Comparison of ENCODE assay signal across 11 cellular contexts in the genomic region with DNA sequence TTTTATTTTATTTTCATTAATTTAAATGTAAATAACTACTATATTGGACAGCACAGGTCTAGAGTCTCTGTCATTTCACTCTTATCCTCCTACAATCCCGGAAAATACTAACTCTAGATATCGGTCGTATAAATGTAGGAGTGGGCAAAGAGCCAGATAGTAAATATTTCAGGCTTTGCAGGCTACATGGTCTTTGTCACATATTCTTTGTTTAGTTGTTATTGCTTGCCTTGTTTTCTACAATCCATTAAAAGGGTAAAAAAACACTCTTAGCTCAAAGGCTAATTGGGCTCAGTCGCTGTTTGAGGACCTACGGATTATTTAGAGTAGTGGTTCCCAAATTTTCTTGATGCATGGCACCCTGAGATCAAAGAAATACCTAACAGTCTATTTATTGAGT. TPM values are rescaled to one million over a fixed set of nuclear protein-coding genes. Genes with fewer than 3 reads are reported as not detected.
DNase-seq lines count a peak whose midpoint lies in the region; ATAC-seq and TF ChIP-seq lines count a peak whose summit lies in the region.
"Had no signal": no experiment of that assay in that cellular context is flagged by ENCODE, and none has a peak within 500 bp of the region (broad histone marks: within the 10 kb centered on the region; RNA-seq: fewer than 3 reads in every experiment).

No MANE protein-coding gene starts in this region.

- H3K9me2 ChIP-seq in SK-N-SH: no peaks in the 10 kb centered on the region

- 51% methylated on average over 5 of the region's 5 CpGs for WGBS in SK-N-SH (ENCODE audit: low lambda C conversion rate)
- no CpG with 5 or more reads among the region's 5 CpGs for WGBS in mesodermal cell (ENCODE audit: insufficient coverage in 2 of 2), 2 experiments

- no peak overlapping the region for H3K27ac ChIP-seq in SK-N-SH (ENCODE audit: low read depth in 2 of 2, low read length in 1 of 2)
- no peak overlapping the region for H3K27ac ChIP-seq in HUES48 (ENCODE audit: low read depth, low read length)
- H3K27ac ChIP-seq in RWPE2 (ENCODE audit: poor library complexity, severe bottlenecking): no peak overlapping the region
- H3K27ac ChIP-seq in mesodermal cell (ENCODE audit: low read depth, low read length, severe bottlenecking): no peak overlapping the region
- no peak overlapping the region for H3K27ac ChIP-seq in foreskin keratinocyte
- H3K27ac ChIP-seq: left ventricle myocardium inferior, uterus had no signal

- no peak for ATAC-seq in SK-N-SH treated with all-trans-retinoic acid at 6 μM for 48 hours
- no peak for ATAC-seq in RWPE2 (ENCODE audit: low read depth)
- ATAC-seq in foreskin keratinocyte: no peak
- no peak for ATAC-seq in mucosa of descending colon

- H3K4me1 ChIP-seq in SK-N-SH (ENCODE audit: control insufficient read depth in 1 of 2, insufficient read depth in 2 of 2, low read depth in 1 of 2, low read length in 1 of 2) (no peaks in the 10 kb centered on the region), HUES48 (ENCODE audit: control insufficient read depth, insufficient read depth, low read length) (peaks cover 4% of the 10 kb centered on the region; the same call in 1 of the 2 replicates), RWPE2 (ENCODE audit: insufficient read depth, poor library complexity, severe bottlenecking) (peaks cover 16% of the 10 kb centered on the region), mesodermal cell (ENCODE audit: control insufficient read depth, insufficient read depth, low read length, poor library complexity, severe bottlenecking) (peaks cover 5% of the 10 kb centered on the region), foreskin keratinocyte (peaks cover 5% of the 10 kb centered on the region), mucosa of descending colon (ENCODE audit: low read depth) (no peaks in the 10 kb centered on the region)

- TF ChIP-seq CTCF in SK-N-SH (IDR thresholded peaks at IDR 0.05): no peak
- TF ChIP-seq CTCF in RWPE2 (IDR thresholded peaks at IDR 0.05; ENCODE audit: poor library complexity, severe bottlenecking): no peak
- TF ChIP-seq CTCF in foreskin keratinocyte (conservative IDR thresholded peaks at IDR 0.05): no peak
- TF ChIP-seq CTCF in mucosa of descending colon (IDR thresholded peaks at IDR 0.05): no peak

- POLR2A ChIA-PET in SK-N-SH (lab: Yijun Ruan, JAX): no interaction called here

- H2AFZ ChIP-seq in SK-N-SH (ENCODE audit: low read depth): peak overlapping the region; percentile 95

- no peaks in the 10 kb centered on the region for H3K36me3 ChIP-seq in SK-N-SH (replicated peaks in 1 of 2; ENCODE audit: control insufficient read depth in 1 of 2, insufficient read depth in 2 of 2, low read length in 1 of 2)
- H3K36me3 ChIP-seq in HUES48 (ENCODE audit: control insufficient read depth, insufficient read depth, low read length): no peaks in the 10 kb centered on the region
- H3K36me3 ChIP-seq in RWPE2 (ENCODE audit: low read depth): 0 out of 2 replicates have a peak, but pooled peaks cover 3% of the 10 kb centered on the region
- H3K36me3 ChIP-seq in mesodermal cell (ENCODE audit: control insufficient read depth, insufficient read depth, low read length): peaks cover 7% of the 10 kb centered on the region
- H3K36me3 ChIP-seq in mucosa of descending colon (ENCODE audit: low read depth): no peaks in the 10 kb centered on the region
- H3K36me3 ChIP-seq: left ventricle myocardium inferior, uterus had no signal

- H3K9me3 ChIP-seq in SK-N-SH (no peaks in the 10 kb centered on the region), HUES48 (ENCODE audit: control insufficient read depth, insufficient read depth, low read length) (no peaks in the 10 kb centered on the region), RWPE2 (ENCODE audit: severe bottlenecking) (no peaks in the 10 kb centered on the region), mesodermal cell (ENCODE audit: control insufficient read depth, low read length) (no peaks in the 10 kb centered on the region), mucosa of descending colon (no peaks in the 10 kb centered on the region)
- H3K9me3 ChIP-seq: left ventricle myocardium inferior, uterus had no signal

- peaks cover 64% of the 10 kb centered on the region for H3K79me2 ChIP-seq in SK-N-SH (ENCODE audit: insufficient read depth)

- intact Hi-C loops in mucosa of descending colon (cut with DNase I, micrococcal nuclease): no loop called here

- H4K20me1 ChIP-seq in SK-N-SH (ENCODE audit: insufficient read depth): no peaks in the 10 kb centered on the region

- H3F3A ChIP-seq in SK-N-SH (replicated peaks; ENCODE audit: insufficient read depth): no peaks in the 10 kb centered on the region

- H3K4me2 ChIP-seq in SK-N-SH: peak overlapping the region; percentile 73

- no peaks in the 10 kb centered on the region for H3K27me3 ChIP-seq in SK-N-SH (ENCODE audit: insufficient read depth)
- H3K27me3 ChIP-seq in HUES48 (ENCODE audit: control insufficient read depth, insufficient read depth, low read length): no peaks in the 10 kb centered on the region
- H3K27me3 ChIP-seq in RWPE2 (ENCODE audit: insufficient read depth, poor library complexity, severe bottlenecking): no peaks in the 10 kb centered on the region
- no peaks in the 10 kb centered on the region for H3K27me3 ChIP-seq in foreskin keratinocyte

- TF ChIP-seq EP300 in SK-N-SH (IDR thresholded peaks at IDR 0.05; ENCODE audit: borderline replicate concordance in 1 of 2, low read depth in 1 of 2, low read length in 1 of 2): no peak

- DNase-seq in SK-N-SH (no peak), RWPE2 (ENCODE audit: low spot score) (no peak), foreskin keratinocyte (no peak), mucosa of descending colon (no peak), DMS153 treated with DMSO at 0.1 percent for 48 hours (lab: John Stamatoyannopoulos, UW; ENCODE audit: unreplicated experiment) (no peak)
- DNase-seq: left ventricle myocardium inferior; NK-92 treated with Interleukin-12 subunit alpha and Interleukin-12 subunit beta, amount 100 ng/mL, for 24 hours; uterus had no signal

- no peak for TF ChIP-seq RAD21 in SK-N-SH (IDR thresholded peaks at IDR 0.05; ENCODE audit: low read length)

- CTCF ChIA-PET in SK-N-SH (lab: Yijun Ruan, JAX): interaction anchor here (1.1 kb wide), 1 partner anchor 67 kb away, joined by 3 read pairs; no protein-coding TSS in a partner anchor

- H3K4me3 ChIP-seq in SK-N-SH (ENCODE audit: low read depth in 2 of 2, low read length in 1 of 2): peak overlapping the region; percentile 70 to 89; a peak in 3 of 4 replicates
- peak overlapping the region; percentile 95; the same call in 1 of the 2 replicates for H3K4me3 ChIP-seq in HUES48 (ENCODE audit: low read depth, low read length)
- H3K4me3 ChIP-seq in RWPE2 (ENCODE audit: severe bottlenecking): peak overlapping the region; percentile 85
- H3K4me3 ChIP-seq in mesodermal cell (ENCODE audit: extremely low read depth, insufficient read depth, low read length, poor library complexity, severe bottlenecking): peak overlapping the region; percentile 81
- H3K4me3 ChIP-seq in mucosa of descending colon: no peak overlapping the region
- H3K4me3 ChIP-seq: uterus had no signal

- H3K9ac ChIP-seq in SK-N-SH (no peak overlapping the region), HUES48 (ENCODE audit: low read depth, low read length) (no peak overlapping the region)

TF ChIP-seq in SK-N-SH, 30 proteins besides CTCF, POLR2A, EP300 and RAD21 (continues in another document):
- TF ChIP-seq EZH2phosphoT487 (IDR thresholded peaks at IDR 0.05; ENCODE audit: borderline replicate concordance, low read depth) (no peak), TCF12 (IDR thresholded peaks at IDR 0.05) (no peak)

TF ChIP-seq in SK-N-SH treated with all-trans-retinoic acid at 6 μM for 48 hours, 23 proteins besides CTCF, POLR2A, EP300 and RAD21 (continues in another document):
- TF ChIP-seq CSDC2 (CRISPR knock-in tag; IDR thresholded peaks at IDR 0.05) (no peak), PPARA (CRISPR knock-in tag; IDR thresholded peaks at IDR 0.05; ENCODE audit: borderline replicate concordance) (no peak)
- TF ChIP-seq, protein P1, sequence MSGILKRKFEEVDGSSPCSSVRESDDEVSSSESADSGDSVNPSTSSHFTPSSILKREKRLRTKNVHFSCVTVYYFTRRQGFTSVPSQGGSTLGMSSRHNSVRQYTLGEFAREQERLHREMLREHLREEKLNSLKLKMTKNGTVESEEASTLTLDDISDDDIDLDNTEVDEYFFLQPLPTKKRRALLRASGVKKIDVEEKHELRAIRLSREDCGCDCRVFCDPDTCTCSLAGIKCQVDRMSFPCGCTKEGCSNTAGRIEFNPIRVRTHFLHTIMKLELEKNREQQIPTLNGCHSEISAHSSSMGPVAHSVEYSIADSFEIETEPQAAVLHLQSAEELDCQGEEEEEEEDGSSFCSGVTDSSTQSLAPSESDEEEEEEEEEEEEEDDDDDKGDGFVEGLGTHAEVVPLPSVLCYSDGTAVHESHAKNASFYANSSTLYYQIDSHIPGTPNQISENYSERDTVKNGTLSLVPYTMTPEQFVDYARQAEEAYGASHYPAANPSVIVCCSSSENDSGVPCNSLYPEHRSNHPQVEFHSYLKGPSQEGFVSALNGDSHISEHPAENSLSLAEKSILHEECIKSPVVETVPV (CRISPR knock-in tag; IDR thresholded peaks at IDR 0.05): no peak

RNA-seq across cellular contexts. Expression of a gene that starts 1.7 kb away (rescaled TPM):
- polyA plus RNA-seq in SK-N-SH (2012; rRNA removed): 1.6 and 2.0 TPM in 2 replicates
- 2.3 and 2.6 TPM in 2 replicates for polyA plus RNA-seq in SK-N-SH (2012; cell fraction: cytosol; rRNA removed)
- 1.2 and 3.0 TPM in 2 replicates for polyA plus RNA-seq in SK-N-SH (2012; cell fraction: nucleus; rRNA removed)
- 22.6 TPM for polyA plus RNA-seq in mesodermal cell (2013, experiment 1 of 2)
- polyA plus RNA-seq in mesodermal cell (2013, experiment 2 of 2): 31.4 TPM
- total RNA-seq in foreskin keratinocyte: 30.0 and 32.8 TPM in 2 replicates
- 6.1 and 7.6 TPM in 2 replicates for polyA plus RNA-seq in foreskin keratinocyte
- total RNA-seq in mucosa of descending colon: 1 to 10 TPM; 1.6 to 9.7 (median 3.1) TPM

RNA-seq across cellular contexts. Expression of a gene that starts 26.7 kb away (rescaled TPM):
- polyA plus RNA-seq in SK-N-SH (2012; rRNA removed) (10.3 and 10.8 TPM in 2 replicates), foreskin keratinocyte (16.8 and 17.9 TPM in 2 replicates)
- 7.0 and 9.1 TPM in 2 replicates for polyA plus RNA-seq in SK-N-SH (2012; cell fraction: cytosol; rRNA removed)
- polyA plus RNA-seq in SK-N-SH (2012; cell fraction: nucleus; rRNA removed): 8.9 and 13.0 TPM in 2 replicates
- 8.8 TPM for polyA plus RNA-seq in mesodermal cell (2013, experiment 1 of 2)
- polyA plus RNA-seq in mesodermal cell (2013, experiment 2 of 2): 9.0 TPM
- total RNA-seq in foreskin keratinocyte (16.3 and 17.1 TPM in 2 replicates), mucosa of descending colon (10 to 100 TPM in 1 of 3 donors, 1 to 10 TPM in 2; 9.4 to 10.9 (median 9.4) TPM)

RNA-seq across cellular contexts. Expression of a gene that starts 30.9 kb away (rescaled TPM):
- polyA plus RNA-seq in SK-N-SH (2012; rRNA removed) (7.4 and 8.2 TPM in 2 replicates), foreskin keratinocyte (12.7 and 13.1 TPM in 2 replicates)
- polyA plus RNA-seq in SK-N-SH (2012; cell fraction: cytosol; rRNA removed): 12.1 and 13.6 TPM in 2 replicates
- 9.7 and 16.9 TPM in 2 replicates for polyA plus RNA-seq in SK-N-SH (2012; cell fraction: nucleus; rRNA removed)
- polyA plus RNA-seq in mesodermal cell (2013, experiment 1 of 2): 18.5 TPM
- polyA plus RNA-seq in mesodermal cell (2013, experiment 2 of 2): 23.1 TPM
- total RNA-seq in foreskin keratinocyte (10.0 and 11.5 TPM in 2 replicates), mucosa of descending colon (10 to 100 TPM; 32.6 to 35.0 (median 32.8) TPM)
